Comparison of ENCODE assay signal across 11 cellular contexts in genomic region chr9:113012492-113012891, GRCh38. TPM values are rescaled to one million over a fixed set of nuclear protein-coding genes. Genes with fewer than 3 reads are reported as not detected.
A peak's percentile ranks its signal among the peaks of the same experiment; 100 is the strongest.
DNase-seq lines count a peak whose midpoint lies in the region; ATAC-seq and TF ChIP-seq lines count a peak whose summit lies in the region.
"Had no signal": no experiment of that assay in that cellular context is flagged by ENCODE, and none has a peak within 500 bp of the region (broad histone marks: within the 10 kb centered on the region; RNA-seq: fewer than 3 reads in every experiment).

No MANE protein-coding gene starts in this region.

- intact Hi-C loops in A673 (cut with micrococcal nuclease; ENCODE audit: unreplicated experiment): no loop called here

- DNase-seq in A673 (ENCODE audit: low spot score) (no peak), chondrocyte (ENCODE audit: low spot score) (no peak), naive B cell (no peak), COLO829 (ENCODE audit: low spot score) (no peak), GM19238 (ENCODE audit: insufficient read length, low spot score) (no peak)
- DNase-seq in activated CD8-positive, alpha-beta memory T cell treated with anti-CD3 and anti-CD28 coated beads, Interleukin-2, amount 50 U/mL, for 4 hours: no peak
- DNase-seq: cortex of kidney had no signal

- POLR2A ChIA-PET in A673 (lab: Charles Lee; ENCODE audit: low non-redundant PET): no interaction called here

- no peak overlapping the region for H3K27ac Mint-ChIP-seq in IgD-negative memory B cell
- no peak overlapping the region for H3K27ac Mint-ChIP-seq in chondrocyte (ENCODE audit: unreplicated experiment)
- H3K27ac Mint-ChIP-seq in naive B cell: no peak overlapping the region
- H3K27ac Mint-ChIP-seq: CD4-positive, alpha-beta T cell had no signal

- H3K27me3 ChIP-seq in A673 (replicated peaks; ENCODE audit: insufficient read depth, low read depth, low read length, poor library complexity): no peaks in the 10 kb centered on the region

- ATAC-seq in naive B cell (ENCODE audit: low read depth in 2 of 2) (no peak), HG02763 (IDR thresholded peaks at IDR 0.05; ENCODE audit: unreplicated experiment) (no peak)

- peaks cover 4% of the 10 kb centered on the region for H3K36me3 Mint-ChIP-seq in IgD-negative memory B cell
- H3K36me3 Mint-ChIP-seq in chondrocyte (ENCODE audit: low read depth): peaks cover 9% of the 10 kb centered on the region
- peaks cover 15 to 17% of the 10 kb centered on the region in 2 donors for H3K36me3 Mint-ChIP-seq in naive B cell

- peak overlapping the region; percentile 45 for H3K4me3 ChIP-seq in A673 (ENCODE audit: low read depth, low read length, poor library complexity, severe bottlenecking)

- peaks cover 14 to 36% (median 27%) of the 10 kb centered on the region in 3 donors for H3K9me3 Mint-ChIP-seq in IgD-negative memory B cell
- peaks cover 56% of the 10 kb centered on the region for H3K9me3 Mint-ChIP-seq in chondrocyte (ENCODE audit: low read depth)
- peaks cover 10 to 81% (median 51%) of the 10 kb centered on the region in 7 donors for H3K9me3 Mint-ChIP-seq in naive B cell

- no peaks in the 10 kb centered on the region for H3K36me3 ChIP-seq in A673 (ENCODE audit: insufficient read depth, low read length, poor library complexity, severe bottlenecking)

- no peak overlapping the region for H3K27ac ChIP-seq in A673 (ENCODE audit: low read depth, low read length, poor library complexity, severe bottlenecking)
- H3K27ac ChIP-seq: RWPE1 had no signal

- H3K27me3 Mint-ChIP-seq in IgD-negative memory B cell: peaks cover 7% of the 10 kb centered on the region
- no peaks in the 10 kb centered on the region for H3K27me3 Mint-ChIP-seq in chondrocyte (ENCODE audit: low read depth)
- peaks cover 23 to 33% (median 29%) of the 10 kb centered on the region in 3 donors for H3K27me3 Mint-ChIP-seq in naive B cell

- no peaks in the 10 kb centered on the region for H3K4me1 ChIP-seq in A673 (ENCODE audit: insufficient read depth, low read length, poor library complexity, severe bottlenecking)

- TF ChIP-seq CTCF in A673 (conservative IDR thresholded peaks at IDR 0.05; ENCODE audit: low read depth, low read length) (no peak), chondrocyte (IDR thresholded peaks at IDR 0.05) (no peak)

- no peaks in the 10 kb centered on the region for H3K9me3 ChIP-seq in A673 (ENCODE audit: low read depth, low read length, poor library complexity, severe bottlenecking)

- H3K4me3 Mint-ChIP-seq in IgD-negative memory B cell: peak overlapping the region in 3 of 4 donors; percentile 75 to 93 (median 86)
- peak overlapping the region; percentile 86 for H3K4me3 Mint-ChIP-seq in chondrocyte (ENCODE audit: unreplicated experiment)
- H3K4me3 Mint-ChIP-seq in naive B cell: peak overlapping the region; percentile 76 to 92 (median 87)

- H3K4me1 Mint-ChIP-seq in IgD-negative memory B cell (peaks cover 0 to 5% (median 0%) of the 10 kb centered on the region in 3 donors), chondrocyte (ENCODE audit: low read depth) (peaks cover 11% of the 10 kb centered on the region), naive B cell (peaks cover 4 to 9% (median 8%) of the 10 kb centered on the region in 3 donors)

- CTCF ChIA-PET in A673 (lab: Charles Lee): no interaction called here

- no TSS peak for BruUV-seq in A673 (replicated peaks; lab: Mats Ljungman, UMichigan)

RNA-seq across cellular contexts. Expression of gene ZNF883, which starts 0.5 kb away (rescaled TPM):
- total RNA-seq in A673 (2021) (3.9 and 4.0 TPM in 2 replicates), chondrocyte (3.3 to 5.8 TPM (median 4.5 TPM) in 3 replicates)
- polyA plus RNA-seq in IgD-negative memory B cell (1.2 TPM), naive B cell (ENCODE audit: low read depth in 6 of 6) (1 to 10 TPM in 3 of 6 donors, under 1 TPM in 2, not detected in 1; 0.60 to 3.2 (median 2.2) TPM)

RNA-seq across cellular contexts. Expression of gene ZFP37, which starts 44.0 kb away (rescaled TPM):
- total RNA-seq in A673 (2021) (5.4 TPM in 2 replicates), chondrocyte (3.3 to 4.3 TPM (median 3.6 TPM) in 3 replicates)
- polyA plus RNA-seq in IgD-negative memory B cell (2.5 TPM), naive B cell (ENCODE audit: low read depth in 6 of 6) (1 to 10 TPM in 5 of 6 donors, under 1 TPM in 1; 0.73 to 2.9 (median 1.8) TPM)
